1 cellular context compared by ENCODE assay signal in genomic region chr13:49996951-49997895, GRCh38.
TF ChIP-seq lines count a peak whose summit lies in the region.

Gene TRIM13, plus strand, starts transcription at chr13:49997042. Its CDS starts 14,899 bp downstream, at chr13:50011941.

TF ChIP-seq in K562, 482 proteins besides CTCF, POLR2A, EP300 and RAD21 (continued from another document and continues in another):
- TF ChIP-seq PREB (CRISPR knock-in tag; IDR thresholded peaks at IDR 0.05), result no peak
- TF ChIP-seq GTF2F1 (IDR thresholded peaks at IDR 0.05; ENCODE audit: low read depth, low read length), result no peak
- no peak for TF ChIP-seq HOMEZ (CRISPR knock-in tag; IDR thresholded peaks at IDR 0.05)
- TF ChIP-seq ZBTB1 (CRISPR knock-in tag; IDR thresholded peaks at IDR 0.05; ENCODE audit: borderline replicate concordance, low read depth), result no peak
- TF ChIP-seq ELK1 (CRISPR knock-in tag; IDR thresholded peaks at IDR 0.05), result no peak
- TF ChIP-seq ZNF280A (IDR thresholded peaks at IDR 0.05; ENCODE audit: low read depth, partially characterized antibody), result no peak
- 0 out of 2 replicates have a peak, but pooled peaks have one; percentile 70 for TF ChIP-seq ZBTB17 (CRISPR knock-in tag; IDR thresholded peaks at IDR 0.05)
- no peak for TF ChIP-seq YBX1 (IDR thresholded peaks at IDR 0.05)
- no peak for TF ChIP-seq E2F5 (CRISPR knock-in tag; IDR thresholded peaks at IDR 0.05)
- 0 out of 2 replicates have a peak, but pooled peaks have one; percentile 2 for TF ChIP-seq E2F1 (CRISPR knock-in tag; IDR thresholded peaks at IDR 0.05)
- 0 out of 2 replicates have a peak, but pooled peaks have one; percentile 6 for TF ChIP-seq SMAD3 (CRISPR knock-in tag; conservative IDR thresholded peaks at IDR 0.05)
- no peak for TF ChIP-seq NCOA1 (IDR thresholded peaks at IDR 0.05; ENCODE audit: low read depth)
- TF ChIP-seq PKNOX1 (IDR thresholded peaks at IDR 0.05), result no peak
- TF ChIP-seq ZNF140 (CRISPR knock-in tag; IDR thresholded peaks at IDR 0.05), result no peak
- TF ChIP-seq ADNP (tag; IDR thresholded peaks at IDR 0.05), result no peak
- no peak for TF ChIP-seq REST (CRISPR knock-in tag; IDR thresholded peaks at IDR 0.05; ENCODE audit: low read depth)
- no peak for TF ChIP-seq ZNF174 (CRISPR knock-in tag; IDR thresholded peaks at IDR 0.05)
- TF ChIP-seq TFAM (CRISPR knock-in tag; conservative IDR thresholded peaks at IDR 0.05), result no peak
- peak; percentile 62 for TF ChIP-seq U2AF1 (optimal IDR thresholded peaks at IDR 0.05; ENCODE audit: low read depth, low read length)
- TF ChIP-seq ARNT (IDR thresholded peaks at IDR 0.05), result no peak
- TF ChIP-seq CREB3L1 (IDR thresholded peaks at IDR 0.05; ENCODE audit: borderline replicate concordance, low read depth), result 0 out of 2 replicates have a peak, but pooled peaks have one; percentile 30
- TF ChIP-seq HDAC3 (IDR thresholded peaks at IDR 0.05; ENCODE audit: borderline replicate concordance, partially characterized antibody), result no peak
- 0 out of 2 replicates have a peak, but pooled peaks have one; percentile 4 for TF ChIP-seq ETS1 (conservative IDR thresholded peaks at IDR 0.05; ENCODE audit: control insufficient read depth, low read depth, low read length)
- TF ChIP-seq CCNT2 (IDR thresholded peaks at IDR 0.05; ENCODE audit: borderline replicate concordance, extremely low read depth, insufficient read length, low read depth, low read length), result peak; percentile 20
- TF ChIP-seq PPARD (CRISPR knock-in tag; IDR thresholded peaks at IDR 0.05), result no peak
- no peak for TF ChIP-seq ZNF12 (CRISPR knock-in tag; IDR thresholded peaks at IDR 0.05)
- TF ChIP-seq ZNF551 (CRISPR knock-in tag; IDR thresholded peaks at IDR 0.05), result no peak
- no peak for TF ChIP-seq ZNF232 (CRISPR knock-in tag; IDR thresholded peaks at IDR 0.05)
- TF ChIP-seq HCFC1 (IDR thresholded peaks at IDR 0.05; ENCODE audit: low read depth, low read length), result peak; percentile 15
- TF ChIP-seq CREB5 (CRISPR knock-in tag; IDR thresholded peaks at IDR 0.05), result no peak
- peak; percentile 62 for TF ChIP-seq TFAP4 (CRISPR knock-in tag; IDR thresholded peaks at IDR 0.05; ENCODE audit: borderline replicate concordance)
- peak; percentile 19; the same call in 1 of the 2 replicates for TF ChIP-seq ATF7 (IDR thresholded peaks at IDR 0.05)
- TF ChIP-seq XRCC5 (IDR thresholded peaks at IDR 0.05; ENCODE audit: low read depth, low read length), result peak; percentile 56; the same call in 1 of the 2 replicates
- TF ChIP-seq ZNF431 (CRISPR knock-in tag; IDR thresholded peaks at IDR 0.05), result no peak
- no peak for TF ChIP-seq CEBPB (tag; IDR thresholded peaks at IDR 0.05)
- no peak for TF ChIP-seq MXI1 (IDR thresholded peaks at IDR 0.05; ENCODE audit: low read depth, low read length)
- no peak for TF ChIP-seq ZMIZ1 (IDR thresholded peaks at IDR 0.05; ENCODE audit: low read depth in 2 of 2, low read length in 2 of 2)
